In the genomic region with DNA sequence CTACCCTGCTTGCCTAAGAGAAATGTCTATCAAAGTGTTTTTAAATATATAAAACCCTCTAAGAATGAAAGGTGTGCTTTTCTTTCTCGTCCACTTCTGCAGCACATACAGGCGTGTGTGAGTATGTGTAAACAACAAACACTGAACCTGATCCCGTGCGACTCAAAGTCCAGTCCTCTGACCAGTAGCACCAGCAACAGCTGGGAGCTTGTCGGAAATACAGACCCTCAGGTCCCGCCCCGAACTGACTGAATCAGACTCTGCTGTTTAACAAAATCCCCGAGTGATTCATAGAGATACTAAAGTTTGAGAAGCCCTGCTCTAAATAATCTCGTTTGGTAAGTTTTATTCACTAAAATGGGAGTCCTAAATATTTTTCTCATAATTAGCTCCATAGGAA, we compare ENCODE assay signal across 1 cellular context.
TF ChIP-seq lines count a peak whose summit lies in the region.

No MANE protein-coding gene starts in this region.

TF ChIP-seq in WTC11, 78 proteins besides CTCF, POLR2A, EP300 and RAD21 (continued from another document):
- no peak for TF ChIP-seq JAZF1 (CRISPR knock-in tag; IDR thresholded peaks at IDR 0.05)
- no peak for TF ChIP-seq ZNF281 (CRISPR knock-in tag; IDR thresholded peaks at IDR 0.05)
- TF ChIP-seq ETV6 (CRISPR knock-in tag; IDR thresholded peaks at IDR 0.05), result no peak
- TF ChIP-seq SMAD4 (CRISPR knock-in tag; IDR thresholded peaks at IDR 0.05), result no peak
- no peak for TF ChIP-seq ZNF532 (CRISPR knock-in tag; IDR thresholded peaks at IDR 0.05; ENCODE audit: borderline replicate concordance)
- TF ChIP-seq, protein P1, sequence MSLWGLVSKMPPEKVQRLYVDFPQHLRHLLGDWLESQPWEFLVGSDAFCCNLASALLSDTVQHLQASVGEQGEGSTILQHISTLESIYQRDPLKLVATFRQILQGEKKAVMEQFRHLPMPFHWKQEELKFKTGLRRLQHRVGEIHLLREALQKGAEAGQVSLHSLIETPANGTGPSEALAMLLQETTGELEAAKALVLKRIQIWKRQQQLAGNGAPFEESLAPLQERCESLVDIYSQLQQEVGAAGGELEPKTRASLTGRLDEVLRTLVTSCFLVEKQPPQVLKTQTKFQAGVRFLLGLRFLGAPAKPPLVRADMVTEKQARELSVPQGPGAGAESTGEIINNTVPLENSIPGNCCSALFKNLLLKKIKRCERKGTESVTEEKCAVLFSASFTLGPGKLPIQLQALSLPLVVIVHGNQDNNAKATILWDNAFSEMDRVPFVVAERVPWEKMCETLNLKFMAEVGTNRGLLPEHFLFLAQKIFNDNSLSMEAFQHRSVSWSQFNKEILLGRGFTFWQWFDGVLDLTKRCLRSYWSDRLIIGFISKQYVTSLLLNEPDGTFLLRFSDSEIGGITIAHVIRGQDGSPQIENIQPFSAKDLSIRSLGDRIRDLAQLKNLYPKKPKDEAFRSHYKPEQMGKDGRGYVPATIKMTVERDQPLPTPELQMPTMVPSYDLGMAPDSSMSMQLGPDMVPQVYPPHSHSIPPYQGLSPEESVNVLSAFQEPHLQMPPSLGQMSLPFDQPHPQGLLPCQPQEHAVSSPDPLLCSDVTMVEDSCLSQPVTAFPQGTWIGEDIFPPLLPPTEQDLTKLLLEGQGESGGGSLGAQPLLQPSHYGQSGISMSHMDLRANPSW (CRISPR knock-in tag; conservative IDR thresholded peaks at IDR 0.05; ENCODE audit: low read depth), result no peak
- TF ChIP-seq SOX15 (CRISPR knock-in tag; IDR thresholded peaks at IDR 0.05), result no peak
- TF ChIP-seq NFYB (CRISPR knock-in tag; conservative IDR thresholded peaks at IDR 0.05; ENCODE audit: low read depth), result no peak
- TF ChIP-seq HMGXB4 (CRISPR knock-in tag; IDR thresholded peaks at IDR 0.05), result no peak
